15 cellular contexts compared by ENCODE assay signal in genomic region chr5:151030377-151030776, GRCh38. TPM values are rescaled to one million over a fixed set of nuclear protein-coding genes. Genes with fewer than 3 reads are reported as not detected.
DNase-seq lines count a peak whose midpoint lies in the region; ATAC-seq and TF ChIP-seq lines count a peak whose summit lies in the region.
"Had no signal": no experiment of that assay in that cellular context is flagged by ENCODE, and none has a peak within 500 bp of the region (broad histone marks: within the 10 kb centered on the region; RNA-seq: fewer than 3 reads in every experiment).

No MANE protein-coding gene starts in this region.

- peaks cover 0 to 2% of the 10 kb centered on the region in 2 donors for H3K9me3 ChIP-seq in lung (ENCODE audit: control insufficient read depth in 2 of 2, insufficient read depth in 1 of 2, low read length in 1 of 2)
- H3K9me3 ChIP-seq in stomach = no peaks in the 10 kb centered on the region
- H3K9me3 ChIP-seq: HAP-1 had no signal

- intact Hi-C loops in stomach (cut with DNase I; ENCODE audit: low total_unique reads) = no loop called here

- TF ChIP-seq CTCF in fibroblast of villous mesenchyme (IDR thresholded peaks at IDR 0.05; ENCODE audit: insufficient read depth, low read depth, low read length) (no peak), lung (IDR thresholded peaks at IDR 0.05; ENCODE audit: control extremely low read depth, extremely low read depth) (no peak), stomach (IDR thresholded peaks at IDR 0.05) (no peak)

- H3K36me3 ChIP-seq in lung (ENCODE audit: control insufficient read depth in 2 of 2, insufficient read depth in 2 of 2, low read length in 2 of 2) (peaks cover 11 to 71% of the 10 kb centered on the region in 2 donors), stomach (peaks cover 81 to 100% (median 97%) of the 10 kb centered on the region in 4 donors)

- WGBS in lung, 2 donors = 42 to 80% methylated on average over 4 of the region's 4 CpGs
- WGBS in stomach, 5 donors = 54 to 76% (median 73%) methylated on average over 2 to 4 of the region's 4 CpGs

- TF ChIP-seq POLR2A in stomach (IDR thresholded peaks at IDR 0.05) = no peak

- ATAC-seq in lung (ENCODE audit: insufficient read depth, low FRiP score) (no peak), GM21390 (IDR thresholded peaks at IDR 0.05; ENCODE audit: unreplicated experiment) (no peak), HG03439 (IDR thresholded peaks at IDR 0.05; ENCODE audit: unreplicated experiment) (no peak)
- ATAC-seq: natural killer cell had no signal

- H3K27ac ChIP-seq in lung (ENCODE audit: low read depth in 1 of 2, low read length in 1 of 2) (peak overlapping the region; percentile 37 to 62), stomach (peak overlapping the region; percentile 22 to 75 (median 58))
- H3K27ac ChIP-seq: epithelial cell of prostate had no signal

- H3K4me1 ChIP-seq in lung (ENCODE audit: control insufficient read depth in 2 of 2, insufficient read depth in 2 of 2, low read length in 2 of 2) (peaks cover 18 to 20% of the 10 kb centered on the region in 2 donors), stomach (peaks cover 11 to 36% (median 23%) of the 10 kb centered on the region in 4 donors)
- H3K4me1 ChIP-seq: HAP-1 had no signal

- no peak overlapping the region for H3K4me3 ChIP-seq in fibroblast of villous mesenchyme (ENCODE audit: low read depth, low read length)
- H3K4me3 ChIP-seq in lung = no peak overlapping the region
- H3K4me3 ChIP-seq in stomach = no peak overlapping the region
- H3K4me3 ChIP-seq: HAP-1 had no signal

- peak; percentile 30 for DNase-seq in AG20443 (ENCODE audit: low spot score)
- DNase-seq in fibroblast of villous mesenchyme (ENCODE audit: low read depth) = peak; percentile 32
- no peak for DNase-seq in lung (ENCODE audit: low spot score)
- no peak for DNase-seq in stomach
- no peak for DNase-seq in SKM-1 treated with dmso at 0.1 percent for 144 hours (lab: John Stamatoyannopoulos, UW; ENCODE audit: unreplicated experiment)
- no peak for DNase-seq in activated effector memory CD4-positive, alpha-beta T cell treated with Interleukin-2 at 50 U/mL for 16 hours
- DNase-seq: activated CD4-positive, CD25-positive, alpha-beta regulatory T cell; cortex of kidney; natural killer cell; NCI-H1694 had no signal

- H3K27me3 ChIP-seq in lung (ENCODE audit: control insufficient read depth, insufficient read depth) = no peaks in the 10 kb centered on the region
- H3K27me3 ChIP-seq in stomach = no peaks in the 10 kb centered on the region

- no peak for TF ChIP-seq EP300 in stomach (IDR thresholded peaks at IDR 0.05)

RNA-seq across cellular contexts. Expression of gene GPX3, which starts 10.0 kb away (rescaled TPM):
- 3.5 and 3.9 TPM in 2 replicates for total RNA-seq in fibroblast of villous mesenchyme
- 100 to 1,000 TPM in 1 of 2 donors, 10 to 100 TPM in 1; 99.0 to 586 TPM for total RNA-seq in lung
- 1,000 to 10,000 TPM; 1,067 to 1,457 TPM for polyA plus RNA-seq in lung
- 100 to 1,000 TPM in 4 of 5 donors, 10 to 100 TPM in 1; 70.5 to 828 (median 245) TPM for total RNA-seq in stomach
- 100 to 1,000 TPM; 232 to 715 (median 360) TPM for polyA plus RNA-seq in stomach
- total RNA-seq: T-helper 2 cell treated with Interferon-gamma antibody and Interleukin-4, amounts not matched to agents 100 ng/mL and 5 ng/mL, for 36 hours had no signal

RNA-seq across cellular contexts. Expression of gene TNIP1, which starts 50.5 kb away (rescaled TPM):
- total RNA-seq in fibroblast of villous mesenchyme = 88.3 and 108 TPM in 2 replicates
- total RNA-seq in lung = 100 to 1,000 TPM; 116 to 142 TPM
- polyA plus RNA-seq in lung = 100 to 1,000 TPM in 1 of 2 donors, 10 to 100 TPM in 1; 81.5 to 308 TPM
- total RNA-seq in stomach = 100 to 1,000 TPM in 3 of 5 donors, 10 to 100 TPM in 2; 67.4 to 136 (median 118) TPM
- polyA plus RNA-seq in stomach = 100 to 1,000 TPM in 1 of 3 donors, 10 to 100 TPM in 2; 45.1 to 122 (median 90.8) TPM

Comparison
In these comparisons a context has a peak if more than half of its experiments do, and no peak if none do; other contexts are left out.
1. DNase-seq: peak in AG20443 (single experiment) and fibroblast of villous mesenchyme (single experiment); none in lung (single experiment), stomach (single experiment), SKM-1 treated with dmso at 0.1 percent for 144 hours (single experiment) and activated effector memory CD4-positive, alpha-beta T cell treated with Interleukin-2 at 50 U/mL for 16 hours (single experiment).
2. RNA of gene GPX3, which starts 10.0 kb away (total RNA-seq): 99.0 to 586 TPM in lung and 70.5 to 828 TPM in stomach; 3.5 to 3.9 TPM in fibroblast of villous mesenchyme; every median in the first group is over 10 times any median in the second.